ENCODE assay signal across 9 cellular contexts in the genomic region with DNA sequence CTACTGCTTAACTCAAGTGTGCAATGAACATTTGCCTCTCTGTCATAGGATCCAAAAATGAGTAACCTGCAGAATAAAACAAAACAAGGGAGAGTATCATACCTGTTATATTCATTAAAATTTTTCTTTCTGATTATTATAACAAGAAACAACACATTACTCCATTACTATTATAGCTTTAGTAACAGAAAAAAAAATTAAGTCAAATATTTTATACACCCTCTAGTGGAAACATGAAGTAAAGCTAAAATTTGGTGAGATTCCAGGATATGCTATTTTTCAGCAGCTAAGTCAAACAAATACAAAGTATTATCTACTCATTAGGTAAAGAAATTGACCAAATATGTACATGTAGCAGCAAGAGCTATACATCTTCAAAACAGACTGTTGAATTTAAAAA. TPM values are rescaled to one million over a fixed set of nuclear protein-coding genes. Genes with fewer than 3 reads are reported as not detected.
DNase-seq lines count a peak whose midpoint lies in the region; ATAC-seq and TF ChIP-seq lines count a peak whose summit lies in the region.
"Had no signal": no experiment of that assay in that cellular context is flagged by ENCODE, and none has a peak within 500 bp of the region (broad histone marks: within the 10 kb centered on the region; RNA-seq: fewer than 3 reads in every experiment).

No MANE protein-coding gene starts in this region.

- no peak for ATAC-seq in GM19023 (IDR thresholded peaks at IDR 0.05; ENCODE audit: unreplicated experiment)

- peaks cover 4% of the 10 kb centered on the region for H3K36me3 Mint-ChIP-seq in nephron (ENCODE audit: low read depth)

- no peaks in the 10 kb centered on the region for H3K9me3 Mint-ChIP-seq in nephron

- no peak overlapping the region for H3K4me3 Mint-ChIP-seq in nephron

- no peak overlapping the region for H2AFZ ChIP-seq in mammary epithelial cell (ENCODE audit: low read depth, low read length)

- peak; percentile 42 for TF ChIP-seq CTCF in mammary epithelial cell (conservative IDR thresholded peaks at IDR 0.05 in 1 of 2, IDR thresholded peaks at IDR 0.05 in 1 of 2; ENCODE audit: extremely low read depth in 1 of 2, insufficient read depth in 1 of 2, low read depth in 1 of 2, low read length in 2 of 2)
- TF ChIP-seq CTCF in nephron (IDR thresholded peaks at IDR 0.05; ENCODE audit: unreplicated experiment in 3 of 3), result peak in 2 of 3 experiments; percentile 32 to 57
- no peak for TF ChIP-seq CTCF in WERI-Rb-1 (IDR thresholded peaks at IDR 0.05; ENCODE audit: low read depth, low read length)

- dilution Hi-C loops in mammary epithelial cell (cut with HindIII; ENCODE audit: low sequenced_read_pairs), result no loop called here

- peaks cover 50% of the 10 kb centered on the region for H3K79me2 ChIP-seq in mammary epithelial cell (ENCODE audit: insufficient read depth, low read length)

- H3K27ac Mint-ChIP-seq in nephron, result no peak overlapping the region

- H4K20me1 ChIP-seq in mammary epithelial cell (ENCODE audit: insufficient read depth, low read length), result no peaks in the 10 kb centered on the region

- intact Hi-C loops in mammary epithelial cell (cut with micrococcal nuclease), result no loop called here

- no peaks in the 10 kb centered on the region for H3K27me3 Mint-ChIP-seq in nephron (ENCODE audit: low read depth)

- H3K9ac ChIP-seq in mammary epithelial cell (ENCODE audit: insufficient read depth, low read length), result no peak overlapping the region

- no TSS peak for BruUV-seq in mammary epithelial cell (replicated peaks; lab: Mats Ljungman, UMichigan)

- CTCF ChIA-PET in mammary epithelial cell (lab: Charles Lee; ENCODE audit: low non-redundant PET), result interaction anchor here (0.7 to 1.3 kb wide), 2 partner anchors 64 to 102 kb away, joined by 4 to 18 read pairs; no protein-coding TSS in a partner anchor

- H3K36me3 ChIP-seq in mammary epithelial cell (ENCODE audit: insufficient read depth, low read length) (peaks cover 6% of the 10 kb centered on the region), WERI-Rb-1 (peaks cover 8% of the 10 kb centered on the region)
- H3K36me3 ChIP-seq: vagina had no signal

- DNase-seq in Caki2 (ENCODE audit: low read depth), result peak; percentile 20
- DNase-seq in LHCN-M2 (ENCODE audit: low read depth), result peak; percentile 10
- DNase-seq in mammary epithelial cell, result no peak
- DNase-seq in COLO829 (ENCODE audit: low spot score), result no peak
- DNase-seq in WERI-Rb-1, result no peak
- no peak for DNase-seq in COR-L47 (lab: John Stamatoyannopoulos, UW)

- in situ Hi-C loops in Caki2 (cut with HindIII; ENCODE audit: low pct_unique_long_range_greater_than_20kb, low sequenced_read_pairs), result no loop called here
- in situ Hi-C loops in mammary epithelial cell (cut with MboI; ENCODE audit: low sequenced_read_pairs in 2 of 2), result loop anchor here (5.0 to 10.0 kb wide), 2 partner anchors 94 to 102 kb away; no protein-coding TSS in a partner anchor

- H3K4me1 Mint-ChIP-seq in nephron, result no peaks in the 10 kb centered on the region

- no peak overlapping the region for H3K4me3 ChIP-seq in mammary epithelial cell (replicated peaks in 1 of 3; ENCODE audit: insufficient read depth in 1 of 3, low read depth in 2 of 3, low read length in 3 of 3)
- no peak overlapping the region for H3K4me3 ChIP-seq in WERI-Rb-1 (ENCODE audit: low read depth, low read length)
- H3K4me3 ChIP-seq: vagina had no signal

- H3K9me3 ChIP-seq in mammary epithelial cell (replicated peaks; ENCODE audit: insufficient read depth, low read length), result no peaks in the 10 kb centered on the region
- H3K9me3 ChIP-seq in WERI-Rb-1 (ENCODE audit: severe bottlenecking), result no peaks in the 10 kb centered on the region
- H3K9me3 ChIP-seq: vagina had no signal

- H3K27me3 ChIP-seq in mammary epithelial cell (ENCODE audit: insufficient read depth, low read length) (no peaks in the 10 kb centered on the region), WERI-Rb-1 (ENCODE audit: insufficient read depth, low read depth, severe bottlenecking) (no peaks in the 10 kb centered on the region)
- H3K27me3 ChIP-seq: vagina had no signal

- no peak overlapping the region for H3K4me2 ChIP-seq in mammary epithelial cell (ENCODE audit: insufficient read depth, low read depth, low read length)

- no peaks in the 10 kb centered on the region for H3K4me1 ChIP-seq in mammary epithelial cell (ENCODE audit: insufficient read depth, low read length)
- H3K4me1 ChIP-seq: vagina had no signal

- H3K27ac ChIP-seq in mammary epithelial cell (ENCODE audit: insufficient read depth, low read depth, low read length) (no peak overlapping the region), WERI-Rb-1 (no peak overlapping the region)
- H3K27ac ChIP-seq: vagina had no signal

RNA-seq across cellular contexts. Expression of gene PDZD8, which starts 56.3 kb away (rescaled TPM):
- total RNA-seq in Caki2 (2014; rRNA removed; shearing (Covaris generic); ENCODE audit: low replicate concordance), result 31.6 and 47.2 TPM in 2 replicates
- total RNA-seq in LHCN-M2 (2014; rRNA removed) (17.0 and 21.3 TPM in 2 replicates), mammary epithelial cell (10 to 100 TPM; 48.6 to 63.0 TPM)
- polyA plus RNA-seq in LHCN-M2 (2012), result 5.2 TPM
- 32.8 TPM for polyA plus RNA-seq in mammary epithelial cell
- polyA minus RNA-seq in mammary epithelial cell, result 95.5 TPM

Comparison
In these comparisons a context has a peak if more than half of its experiments do, and no peak if none do; other contexts are left out.
1. DNase-seq: peak in Caki2 (single experiment) and LHCN-M2 (single experiment); none in mammary epithelial cell (single experiment), COLO829 (single experiment), WERI-Rb-1 (single experiment) and COR-L47 (single experiment).